Comparison of ENCODE assay signal across 8 cellular contexts in genomic region chr5:107389130-107389553, GRCh38.
DNase-seq lines count a peak whose midpoint lies in the region; ATAC-seq, FAIRE-seq and TF ChIP-seq lines count a peak whose summit lies in the region.

No MANE protein-coding gene starts in this region.

- H3K4me2 ChIP-seq in OCI-LY1 (ENCODE audit: low read length) (peak overlapping the region; percentile 64), parathyroid adenoma (ENCODE audit: low read length) (no peak overlapping the region)

- DNase-seq in DMS153 treated with DMSO at 0.1 percent for 48 hours (lab: John Stamatoyannopoulos, UW; ENCODE audit: unreplicated experiment) (peak; percentile 3), GM19239 (ENCODE audit: insufficient read length, low spot score) (no peak), NCI-H526 (lab: John Stamatoyannopoulos, UW) (no peak), coronary artery (ENCODE audit: low spot score) (no peak)

- FAIRE-seq in GM19239 (lab: Jason Lieb, UNC) = peak; percentile 98

- H3K4me3 Mint-ChIP-seq in dendritic cell treated with granulocyte-macrophage colony-stimulating factor and Interleukin-4, amounts not matched to agents 40 ng/mL and 50 ng/mL, for 4 days = no peak overlapping the region

- H4K20me1 ChIP-seq in OCI-LY1 (ENCODE audit: insufficient read depth, low read length) = no peaks in the 10 kb centered on the region

- peak overlapping the region; percentile 43 for H3K27ac Mint-ChIP-seq in dendritic cell treated with granulocyte-macrophage colony-stimulating factor and Interleukin-4, amounts not matched to agents 40 ng/mL and 50 ng/mL, for 4 days

- no peaks in the 10 kb centered on the region for H3K27me3 Mint-ChIP-seq in dendritic cell treated with granulocyte-macrophage colony-stimulating factor and Interleukin-4, amounts not matched to agents 40 ng/mL and 50 ng/mL, for 4 days

- peaks cover 30% of the 10 kb centered on the region for H3K4me1 Mint-ChIP-seq in dendritic cell treated with granulocyte-macrophage colony-stimulating factor and Interleukin-4, amounts not matched to agents 40 ng/mL and 50 ng/mL, for 4 days (ENCODE audit: low read depth)

- intact Hi-C loops in dendritic cell treated with granulocyte-macrophage colony-stimulating factor and Interleukin-4, amounts not matched to agents 40 ng/mL and 50 ng/mL, for 4 days (cut with micrococcal nuclease) = no loop called here

- H3K4me1 ChIP-seq in OCI-LY1 (ENCODE audit: insufficient read depth, low read length, severe bottlenecking) (peaks cover 81% of the 10 kb centered on the region), parathyroid adenoma (no peaks in the 10 kb centered on the region)

- TF ChIP-seq CTCF in OCI-LY1 (IDR thresholded peaks at IDR 0.05; ENCODE audit: low read length) (peak; percentile 39; the same call in 1 of the 2 replicates), parathyroid adenoma (IDR thresholded peaks at IDR 0.05) (no peak), coronary artery (IDR thresholded peaks at IDR 0.05) (no peak)

- peaks cover 8% of the 10 kb centered on the region; the same call in 1 of the 2 replicates for H3K36me3 ChIP-seq in OCI-LY1 (ENCODE audit: insufficient read depth, low read length)
- no peaks in the 10 kb centered on the region for H3K36me3 ChIP-seq in parathyroid adenoma (ENCODE audit: control insufficient read depth, insufficient read depth, low read length)

- no peaks in the 10 kb centered on the region for H3K36me3 Mint-ChIP-seq in dendritic cell treated with granulocyte-macrophage colony-stimulating factor and Interleukin-4, amounts not matched to agents 40 ng/mL and 50 ng/mL, for 4 days (ENCODE audit: low read depth)

- H2AFZ ChIP-seq in OCI-LY1 (ENCODE audit: low read length) (no peak overlapping the region), parathyroid adenoma (peak overlapping the region; percentile 7)

- H3K9me3 ChIP-seq in OCI-LY1 (ENCODE audit: low read length) (no peaks in the 10 kb centered on the region), parathyroid adenoma (ENCODE audit: control insufficient read depth, low read length) (no peaks in the 10 kb centered on the region)

- H3K27ac ChIP-seq in OCI-LY1 (ENCODE audit: low read depth, low read length, poor library complexity, severe bottlenecking) = peak overlapping the region; percentile 93
- no peak overlapping the region for H3K27ac ChIP-seq in parathyroid adenoma
- no peak overlapping the region for H3K27ac ChIP-seq in coronary artery

- H3F3A ChIP-seq in OCI-LY1 (ENCODE audit: insufficient read depth, low read length) = no peaks in the 10 kb centered on the region

- ATAC-seq in HG03175 (IDR thresholded peaks at IDR 0.05; ENCODE audit: unreplicated experiment) = peak; percentile 83

- H3K79me2 ChIP-seq in OCI-LY1 (ENCODE audit: insufficient read depth, low read length) (no peaks in the 10 kb centered on the region), parathyroid adenoma (no peaks in the 10 kb centered on the region)

- H3K9me3 Mint-ChIP-seq in dendritic cell treated with granulocyte-macrophage colony-stimulating factor and Interleukin-4, amounts not matched to agents 40 ng/mL and 50 ng/mL, for 4 days = no peaks in the 10 kb centered on the region

- H3K9me2 ChIP-seq in OCI-LY1 (ENCODE audit: low read depth, low read length) = no peaks in the 10 kb centered on the region

- H3K27me3 ChIP-seq in OCI-LY1 (ENCODE audit: insufficient read depth, low read length) (no peaks in the 10 kb centered on the region), parathyroid adenoma (ENCODE audit: control insufficient read depth, insufficient read depth, low read length) (no peaks in the 10 kb centered on the region)

- peak overlapping the region; percentile 37 for H3K4me3 ChIP-seq in OCI-LY1 (ENCODE audit: low read depth, low read length, poor library complexity, severe bottlenecking)
- no peak overlapping the region for H3K4me3 ChIP-seq in parathyroid adenoma (ENCODE audit: low read depth, low read length)
- H3K4me3 ChIP-seq in coronary artery = no peak overlapping the region

- H3K9ac ChIP-seq in OCI-LY1 (ENCODE audit: low read length) (peak overlapping the region; percentile 67), parathyroid adenoma (no peak overlapping the region)
